10 cellular contexts compared by ENCODE assay signal in genomic region chr15:70327328-70328136, GRCh38.
DNase-seq lines count a peak whose midpoint lies in the region; TF ChIP-seq lines count a peak whose summit lies in the region.
"Had no signal": no experiment of that assay in that cellular context is flagged by ENCODE, and none has a peak within 500 bp of the region (broad histone marks: within the 10 kb centered on the region; RNA-seq: fewer than 3 reads in every experiment).

No MANE protein-coding gene starts in this region.

- no peak overlapping the region for H3K14ac ChIP-seq in trophoblast cell (ENCODE audit: low read length)

- H3K27me3 ChIP-seq in trophoblast cell (ENCODE audit: insufficient read depth, low read length) (no peaks in the 10 kb centered on the region), A673 (replicated peaks; ENCODE audit: insufficient read depth, low read depth, low read length, poor library complexity) (no peaks in the 10 kb centered on the region)

- CTCF ChIA-PET in activated CD4-positive, alpha-beta memory T cell treated with anti-CD3 and anti-CD28 coated beads, Interleukin-2, amount 10 ng/mL, durations not matched to agents 7 days and 5 days (lab: Charles Lee): no interaction called here
- CTCF ChIA-PET in A673 (lab: Charles Lee): no interaction called here

- no peak overlapping the region for H2BK12ac ChIP-seq in trophoblast cell (ENCODE audit: low read length)

- H3K4me2 ChIP-seq in trophoblast cell (ENCODE audit: low read length): no peak overlapping the region

- H3K4me1 Mint-ChIP-seq in activated CD4-positive, alpha-beta memory T cell treated with anti-CD3 and anti-CD28 coated beads, Interleukin-2, amount 10 ng/mL, durations not matched to agents 7 days and 5 days: no peaks in the 10 kb centered on the region

- H3K4me1 ChIP-seq in trophoblast cell (ENCODE audit: control insufficient read depth in 1 of 2, insufficient read depth in 2 of 2, low read length in 2 of 2) (peaks cover 17 to 27% of the 10 kb centered on the region in 2 experiments), A673 (ENCODE audit: insufficient read depth, low read length, poor library complexity, severe bottlenecking) (peaks cover 22% of the 10 kb centered on the region)

- BruUV-seq in A673 (replicated peaks; lab: Mats Ljungman, UMichigan): no TSS peak

- no peak overlapping the region for H4K12ac ChIP-seq in trophoblast cell (ENCODE audit: low read depth, low read length)

- no peak overlapping the region for H2BK120ac ChIP-seq in trophoblast cell (ENCODE audit: insufficient read depth, low read length, poor library complexity)

- no peak overlapping the region for H3K4ac ChIP-seq in trophoblast cell (ENCODE audit: low read depth, low read length)

- no peak overlapping the region for H2AK5ac ChIP-seq in trophoblast cell (ENCODE audit: low read length)

- intact Hi-C loops in A673 (cut with micrococcal nuclease; ENCODE audit: unreplicated experiment): no loop called here

- H3K9me3 ChIP-seq in trophoblast cell (ENCODE audit: insufficient read depth, low read depth, low read length) (no peaks in the 10 kb centered on the region), A673 (ENCODE audit: low read depth, low read length, poor library complexity, severe bottlenecking) (no peaks in the 10 kb centered on the region)

- H3K4me3 ChIP-seq in trophoblast cell (ENCODE audit: low read depth, low read length) (no peak overlapping the region), A673 (ENCODE audit: low read depth, low read length, poor library complexity, severe bottlenecking) (no peak overlapping the region)

- POLR2A ChIA-PET in activated CD4-positive, alpha-beta memory T cell treated with anti-CD3 and anti-CD28 coated beads, Interleukin-2, amount 10 ng/mL, durations not matched to agents 7 days and 5 days (lab: Charles Lee): no interaction called here
- POLR2A ChIA-PET in A673 (lab: Charles Lee; ENCODE audit: low non-redundant PET): no interaction called here

- H3K18ac ChIP-seq in trophoblast cell (ENCODE audit: low read length): no peak overlapping the region

- no peak overlapping the region for H3K27ac Mint-ChIP-seq in activated CD4-positive, alpha-beta memory T cell treated with anti-CD3 and anti-CD28 coated beads, Interleukin-2, amount 10 ng/mL, durations not matched to agents 7 days and 5 days
- H3K27ac Mint-ChIP-seq: activated T-helper 1 cell treated with anti-CD3 and anti-CD28 coated beads, Interleukin-12 subunit alpha, Interleukin-12 subunit beta, Interleukin-2, Interleukin-4 antibody, amounts not matched to agents 30 ng/mL and 10 ng/mL and 1 ng/mL, durations not matched to agents 14 hours and 24 hours and 36 hours had no signal

- no peak overlapping the region for H4K8ac ChIP-seq in trophoblast cell (ENCODE audit: low read depth, low read length)

- H3K79me1 ChIP-seq in trophoblast cell (ENCODE audit: low read length): peaks cover 11% of the 10 kb centered on the region

- no peak overlapping the region for H2BK5ac ChIP-seq in trophoblast cell (ENCODE audit: low read depth, low read length, poor library complexity)

- no peak overlapping the region for H3K4me3 Mint-ChIP-seq in activated CD4-positive, alpha-beta memory T cell treated with anti-CD3 and anti-CD28 coated beads, Interleukin-2, amount 10 ng/mL, durations not matched to agents 7 days and 5 days
- H3K4me3 Mint-ChIP-seq: activated T-helper 1 cell treated with anti-CD3 and anti-CD28 coated beads, Interleukin-12 subunit alpha, Interleukin-12 subunit beta, Interleukin-2, Interleukin-4 antibody, amounts not matched to agents 30 ng/mL and 10 ng/mL and 1 ng/mL, durations not matched to agents 14 hours and 24 hours and 36 hours had no signal

- no peak overlapping the region for H3K23ac ChIP-seq in trophoblast cell (ENCODE audit: low read length)

- H3K27ac ChIP-seq in caudate nucleus (ENCODE audit: low read depth, low read length): peak overlapping the region; percentile 26
- no peak overlapping the region for H3K27ac ChIP-seq in trophoblast cell (ENCODE audit: low read depth, low read length)
- H3K27ac ChIP-seq in A673 (ENCODE audit: low read depth, low read length, poor library complexity, severe bottlenecking): no peak overlapping the region

- WGBS in trophoblast cell (ENCODE audit: extremely low coverage, insufficient coverage, insufficient read length): 100% methylated on average over 2 of the region's 5 CpGs

- no peaks in the 10 kb centered on the region for H3K79me2 ChIP-seq in trophoblast cell (ENCODE audit: control insufficient read depth, insufficient read depth, low read length, poor library complexity)

- H4K91ac ChIP-seq in trophoblast cell (ENCODE audit: low read depth, low read length): no peak overlapping the region

- H3K36me3 ChIP-seq in trophoblast cell (ENCODE audit: control insufficient read depth in 1 of 2, insufficient read depth in 2 of 2, low read length in 2 of 2): no peaks in the 10 kb centered on the region
- no peaks in the 10 kb centered on the region for H3K36me3 ChIP-seq in A673 (ENCODE audit: insufficient read depth, low read length, poor library complexity, severe bottlenecking)

- no peak overlapping the region for H2AFZ ChIP-seq in trophoblast cell (ENCODE audit: insufficient read depth, low read length, poor library complexity)

- H3K9ac ChIP-seq in trophoblast cell (ENCODE audit: low read length): no peak overlapping the region

- H3K36me3 Mint-ChIP-seq in activated CD4-positive, alpha-beta memory T cell treated with anti-CD3 and anti-CD28 coated beads, Interleukin-2, amount 10 ng/mL, durations not matched to agents 7 days and 5 days (ENCODE audit: low read depth): no peaks in the 10 kb centered on the region

- H3K9me3 Mint-ChIP-seq in activated CD4-positive, alpha-beta memory T cell treated with anti-CD3 and anti-CD28 coated beads, Interleukin-2, amount 10 ng/mL, durations not matched to agents 7 days and 5 days: no peaks in the 10 kb centered on the region
- H3K9me3 Mint-ChIP-seq: activated T-helper 1 cell treated with anti-CD3 and anti-CD28 coated beads, Interleukin-12 subunit alpha, Interleukin-12 subunit beta, Interleukin-2, Interleukin-4 antibody, amounts not matched to agents 30 ng/mL and 10 ng/mL and 1 ng/mL, durations not matched to agents 14 hours and 24 hours and 36 hours had no signal

- DNase-seq in GM04504 (ENCODE audit: low read depth) (peak; percentile 35), LHCN-M2 (ENCODE audit: low read depth) (peak; percentile 40), caudate nucleus (lab: John Stamatoyannopoulos, UW) (no peak), trophoblast cell (peak; percentile 41 to 76), NCI-H1694 (lab: John Stamatoyannopoulos, UW) (no peak), A673 (ENCODE audit: low spot score) (no peak), 8988T (no peak)
- no peak for DNase-seq in activated CD4-positive, alpha-beta memory T cell treated with anti-CD3 and anti-CD28 coated beads, Interleukin-2, amount 10 ng/mL, durations not matched to agents 7 days and 5 days
- DNase-seq: NCI-H2171 had no signal

- H3K27me3 Mint-ChIP-seq in activated CD4-positive, alpha-beta memory T cell treated with anti-CD3 and anti-CD28 coated beads, Interleukin-2, amount 10 ng/mL, durations not matched to agents 7 days and 5 days: peaks cover 18% of the 10 kb centered on the region

- no peak for TF ChIP-seq CTCF in A673 (conservative IDR thresholded peaks at IDR 0.05; ENCODE audit: low read depth, low read length)

Comparison
In these comparisons a context has a peak if more than half of its experiments do, and no peak if none do; other contexts are left out.
1. DNase-seq: peak in GM04504 (single experiment), LHCN-M2 (single experiment) and trophoblast cell (2 of 2); none in caudate nucleus (0 of 61), activated CD4-positive, alpha-beta memory T cell treated with anti-CD3 and anti-CD28 coated beads, Interleukin-2, amount 10 ng/mL, durations not matched to agents 7 days and 5 days (single experiment), NCI-H1694 (single experiment), A673 (single experiment) and 8988T (single experiment).